Comparison of ENCODE assay signal across 1 cellular context in genomic region chr1:234760303-234760723, GRCh38.
TF ChIP-seq lines count a peak whose summit lies in the region.

No MANE protein-coding gene starts in this region.

TF ChIP-seq in K562, 482 proteins besides CTCF, POLR2A, EP300 and RAD21 (continued from another document):
- TF ChIP-seq THRB (CRISPR knock-in tag; conservative IDR thresholded peaks at IDR 0.05) (0 out of 2 replicates have a peak, but pooled peaks have one; percentile 8), CHD1 (IDR thresholded peaks at IDR 0.05; ENCODE audit: low read length) (no peak), KDM1A (IDR thresholded peaks at IDR 0.05) (no peak), ZNF584 (CRISPR knock-in tag; IDR thresholded peaks at IDR 0.05; ENCODE audit: low read depth) (0 out of 2 replicates have a peak, but pooled peaks have one; percentile 50), ZNF175 (CRISPR knock-in tag; IDR thresholded peaks at IDR 0.05; ENCODE audit: low read depth) (peak; percentile 60), TCF3 (CRISPR knock-in tag; IDR thresholded peaks at IDR 0.05) (no peak), GABPA (tag; conservative IDR thresholded peaks at IDR 0.05; ENCODE audit: low read depth) (peak; percentile 60), VEZF1 (CRISPR knock-in tag; IDR thresholded peaks at IDR 0.05) (peak; percentile 42; the same call in 1 of the 2 replicates), ZBTB17 (CRISPR knock-in tag; IDR thresholded peaks at IDR 0.05) (peak; percentile 13; the same call in 1 of the 2 replicates), CGGBP1 (CRISPR knock-in tag; IDR thresholded peaks at IDR 0.05) (no peak), TRIM24 (IDR thresholded peaks at IDR 0.05) (peak in 1 of 2 experiments; percentile 37; a peak in 2 of 4 replicates), ZNF778 (CRISPR knock-in tag; IDR thresholded peaks at IDR 0.05) (no peak), SPI1 (IDR thresholded peaks at IDR 0.05; ENCODE audit: borderline replicate concordance, low read depth, low read length) (peak; percentile 66), ZNF232 (CRISPR knock-in tag; IDR thresholded peaks at IDR 0.05) (no peak), ELF4 (CRISPR knock-in tag; IDR thresholded peaks at IDR 0.05) (0 out of 2 replicates have a peak, but pooled peaks have one; percentile 30), ZNF143 (CRISPR knock-in tag; IDR thresholded peaks at IDR 0.05) (no peak), ARID1B (IDR thresholded peaks at IDR 0.05) (0 out of 2 replicates have a peak, but pooled peaks have one; percentile 9), ZNF740 (CRISPR knock-in tag; IDR thresholded peaks at IDR 0.05) (peak; percentile 65), ZNF740 (tag; IDR thresholded peaks at IDR 0.05) (no peak), PURB (CRISPR knock-in tag; IDR thresholded peaks at IDR 0.05; ENCODE audit: low read depth) (no peak), PCBP1 (IDR thresholded peaks at IDR 0.05; ENCODE audit: low read depth, low read length, poor library complexity, severe bottlenecking) (no peak), ETV1 (tag; conservative IDR thresholded peaks at IDR 0.05; ENCODE audit: low read depth) (peak; percentile 69), GTF2A2 (tag; IDR thresholded peaks at IDR 0.05) (no peak), ZNF639 (CRISPR knock-in tag; conservative IDR thresholded peaks at IDR 0.05 in 1 of 2, IDR thresholded peaks at IDR 0.05 in 1 of 2) (peak in 1 of 2 experiments; percentile 32; a peak in 1 of 4 replicates), ZNF592 (IDR thresholded peaks at IDR 0.05) (0 out of 2 replicates have a peak, but pooled peaks have one; percentile 32), ZBTB11 (CRISPR knock-in tag; IDR thresholded peaks at IDR 0.05) (peak in 1 of 3 experiments; percentile 29; a peak in 1 of 6 replicates)
